Comparison of ENCODE assay signal across 21 cellular contexts in genomic region chr5:178225174-178225573, GRCh38. TPM values are rescaled to one million over a fixed set of nuclear protein-coding genes. Genes with fewer than 3 reads are reported as not detected.
DNase-seq lines count a peak whose midpoint lies in the region; ATAC-seq, FAIRE-seq and TF ChIP-seq lines count a peak whose summit lies in the region.
"Had no signal": no experiment of that assay in that cellular context is flagged by ENCODE, and none has a peak within 500 bp of the region (broad histone marks: within the 10 kb centered on the region; RNA-seq: fewer than 3 reads in every experiment).

No MANE protein-coding gene starts in this region.

- H3K14ac ChIP-seq in H1 (ENCODE audit: insufficient read length) = no peak overlapping the region

- H2AFZ ChIP-seq in H1 (ENCODE audit: low read length) = no peak overlapping the region

- no peak overlapping the region for H3K4me3 ChIP-seq in heart right ventricle
- H3K4me3 ChIP-seq in H1 (ENCODE audit: extremely low read depth in 1 of 4, insufficient read depth in 2 of 4, low read depth in 3 of 4, low read length in 4 of 4) = no peak overlapping the region
- no peak overlapping the region for H3K4me3 ChIP-seq in mucosa of rectum (ENCODE audit: low read length in 2 of 2)
- no peak overlapping the region for H3K4me3 ChIP-seq in HAP-1

- H4K8ac ChIP-seq in H1 (ENCODE audit: extremely low read depth, insufficient read depth, low read length) = no peak overlapping the region

- no peak for TF ChIP-seq EP300 in H1 (IDR thresholded peaks at IDR 0.05; ENCODE audit: borderline replicate concordance in 1 of 2, low read depth in 2 of 2, low read length in 2 of 2)

- H3K18ac ChIP-seq in H1 (ENCODE audit: extremely low read depth, low read length) = no peak overlapping the region

- intact Hi-C loops in left ventricle myocardium superior (cut with micrococcal nuclease) = no loop called here
- intact Hi-C loops in heart right ventricle (cut with DNase I) = no loop called here

- no peak overlapping the region for H3K23ac ChIP-seq in H1 (ENCODE audit: insufficient read length)

- WGBS in heart right ventricle, 2 donors = 92% methylated on average over 6 of the region's 6 CpGs
- WGBS in H1 (ENCODE audit: extremely low coverage in 1 of 2, insufficient coverage in 1 of 2, insufficient read length in 1 of 2, insufficient replicate concordance in 2 of 2, low coverage in 1 of 2, low lambda C conversion rate in 2 of 2, missing lambda C conversion rate in 1 of 2), 2 experiments = 91% methylated on average over 6 of the region's 6 CpGs; no CpG with 5 or more reads in 1 of the 2 experiments

- H4K5ac ChIP-seq in H1 (ENCODE audit: insufficient read length, low read depth, low read length) = no peak overlapping the region

- peaks cover 0 to 21% (median 4%) of the 10 kb centered on the region in 9 donors for H3K4me1 ChIP-seq in heart right ventricle
- H3K4me1 ChIP-seq in H1 (replicated peaks in 1 of 4; ENCODE audit: control insufficient read depth in 3 of 4, insufficient read depth in 4 of 4, low read length in 3 of 4) = peaks cover 0 to 15% (median 9%) of the 10 kb centered on the region in 4 experiments; a peak in 6 of 7 replicates
- peaks cover 33 to 38% of the 10 kb centered on the region in 2 donors for H3K4me1 ChIP-seq in mucosa of rectum (ENCODE audit: control insufficient read depth in 2 of 2, insufficient read depth in 2 of 2, low read length in 2 of 2)
- H3K4me1 ChIP-seq in HAP-1 = no peaks in the 10 kb centered on the region

- H2BK5ac ChIP-seq in H1 (ENCODE audit: low read depth, low read length) = no peak overlapping the region

- H3K27ac ChIP-seq in heart right ventricle (no peak overlapping the region), H1 (ENCODE audit: low read depth, low read length) (no peak overlapping the region), mucosa of rectum (ENCODE audit: low read depth in 2 of 2, low read length in 2 of 2) (peak overlapping the region; percentile 4 to 91)
- H3K27ac ChIP-seq: C4-2B had no signal

- no peak overlapping the region for H2AK5ac ChIP-seq in H1 (ENCODE audit: low read depth, low read length)

- H3K79me1 ChIP-seq in H1 (ENCODE audit: low read depth, low read length) = no peaks in the 10 kb centered on the region; the same call in 1 of the 2 replicates

- H3K9me3 ChIP-seq in heart right ventricle = no peaks in the 10 kb centered on the region
- no peaks in the 10 kb centered on the region for H3K9me3 ChIP-seq in H1 (ENCODE audit: insufficient read depth in 2 of 2, low read depth in 1 of 2, low read length in 1 of 2)
- H3K9me3 ChIP-seq in mucosa of rectum (ENCODE audit: control insufficient read depth in 2 of 2, low read length in 2 of 2) = no peaks in the 10 kb centered on the region
- H3K9me3 ChIP-seq in HAP-1 = no peaks in the 10 kb centered on the region
- H3K9me3 ChIP-seq: SK-N-SH had no signal

- H3K79me2 ChIP-seq in H1 (ENCODE audit: control insufficient read depth in 1 of 2, insufficient read depth in 2 of 2, low read length in 2 of 2) = no peaks in the 10 kb centered on the region

- no peak overlapping the region for H2BK15ac ChIP-seq in H1 (ENCODE audit: low read length)

- no peak for TF ChIP-seq RAD21 in H1 (IDR thresholded peaks at IDR 0.05 in 1 of 2, conservative IDR thresholded peaks at IDR 0.05 in 1 of 2; ENCODE audit: low read depth in 2 of 2, low read length in 2 of 2)

- H3K9ac ChIP-seq in H1 (replicated peaks in 1 of 4; ENCODE audit: extremely low read depth in 1 of 4, low read depth in 3 of 4, low read length in 3 of 4) = no peak overlapping the region
- H3K9ac ChIP-seq in mucosa of rectum (ENCODE audit: low read depth in 1 of 2, low read length in 2 of 2) = peak overlapping the region in 1 of 2 donors; percentile 52
- H3K9ac ChIP-seq: SK-N-SH had no signal

- TF ChIP-seq CTCF in heart right ventricle (IDR thresholded peaks at IDR 0.05) = no peak
- no peak for TF ChIP-seq CTCF in H1 (IDR thresholded peaks at IDR 0.05; ENCODE audit: control extremely low read depth in 1 of 3, insufficient read depth in 1 of 3, low read depth in 1 of 3, low read length in 3 of 3)

- TF ChIP-seq POLR2A in H1 (IDR thresholded peaks at IDR 0.05; ENCODE audit: control extremely low read depth in 1 of 2, low read depth in 2 of 2, low read length in 2 of 2) = no peak

- in situ Hi-C loops in HAP-1 (cut with MboI; ENCODE audit: low sequenced_read_pairs) = no loop called here

- DNase-seq in left ventricle myocardium superior = peak; percentile 18
- DNase-seq in heart right ventricle = no peak
- no peak for DNase-seq in H1 (ENCODE audit: low read depth in 1 of 2, low spot score in 2 of 2)
- DNase-seq in cerebellum (ENCODE audit: low spot score) = no peak
- no peak for DNase-seq in HT-29 (ENCODE audit: low spot score)
- DNase-seq in HAP-1 (ENCODE audit: low spot score in 2 of 2) = no peak
- DNase-seq: DMS53, HCEC 1CT, KG1, NCI-H1092, NCI-H1436 treated with DMSO at 0.1 percent for 48 hours, NCI-H1930, NCI-H226, NCI-H510A treated with DMSO at 0.1 percent for 48 hours, NCI-H748 treated with DMSO at 0.1 percent for 48 hours, SIG-M5, SK-N-SH had no signal

- H3K56ac ChIP-seq in H1 (replicated peaks; ENCODE audit: insufficient read length, low read depth, low read length) = no peak overlapping the region

- H4K20me1 ChIP-seq in H1 (replicated peaks in 1 of 2; ENCODE audit: control insufficient read depth in 1 of 2, insufficient read depth in 2 of 2, low read length in 2 of 2) = peaks cover 0 to 21% of the 10 kb centered on the region in 2 experiments

- H3K4me2 ChIP-seq in H1 (ENCODE audit: insufficient read depth in 1 of 2, low read depth in 2 of 2, low read length in 2 of 2) = no peak overlapping the region
- H3K4me2 ChIP-seq: SK-N-SH had no signal

- no peak overlapping the region for H2BK120ac ChIP-seq in H1 (replicated peaks; ENCODE audit: low read depth, low read length)

- H3K23me2 ChIP-seq in H1 (ENCODE audit: low read depth, low read length) = no peaks in the 10 kb centered on the region

- no peak overlapping the region for H2BK12ac ChIP-seq in H1 (ENCODE audit: low read depth, low read length)

- no peak for ATAC-seq in left ventricle myocardium superior
- ATAC-seq in heart right ventricle = no peak

- CTCF ChIA-PET in H1 (lab: Charles Lee; ENCODE audit: partially characterized antibody) = interaction anchor here (0.7 to 1.8 kb wide), 2 partner anchors 11 to 14 kb away, joined by 3 to 7 read pairs; no protein-coding TSS in a partner anchor

- H4K91ac ChIP-seq in H1 (replicated peaks; ENCODE audit: insufficient read length, low read length) = no peak overlapping the region

- peaks cover 0 to 99% (median 17%) of the 10 kb centered on the region in 9 donors for H3K36me3 ChIP-seq in heart right ventricle
- peaks cover 5 to 44% (median 20%) of the 10 kb centered on the region in 4 experiments; a peak in 7 of 8 replicates for H3K36me3 ChIP-seq in H1 (ENCODE audit: control insufficient read depth in 2 of 4, insufficient read depth in 4 of 4, low read length in 3 of 4)
- peaks cover 48 to 71% of the 10 kb centered on the region in 2 donors for H3K36me3 ChIP-seq in mucosa of rectum (ENCODE audit: control insufficient read depth in 2 of 2, insufficient read depth in 2 of 2, low read length in 2 of 2)
- H3K36me3 ChIP-seq in HAP-1 (replicated peaks) = peaks cover 87% of the 10 kb centered on the region

- no peak overlapping the region for H2BK20ac ChIP-seq in H1 (ENCODE audit: low read length)

- FAIRE-seq in H1 (lab: Jason Lieb, UNC) = no peak
- FAIRE-seq: A204.1, D721Med had no signal

- H3K27me3 ChIP-seq in heart right ventricle (no peaks in the 10 kb centered on the region), H1 (replicated peaks in 1 of 4; ENCODE audit: control insufficient read depth in 3 of 4, extremely low read depth in 1 of 4, insufficient read depth in 3 of 4, low read length in 3 of 4) (no peaks in the 10 kb centered on the region), mucosa of rectum (ENCODE audit: control insufficient read depth in 2 of 2, insufficient read depth in 2 of 2, low read length in 2 of 2) (no peaks in the 10 kb centered on the region), HAP-1 (ENCODE audit: low read depth) (no peaks in the 10 kb centered on the region)

- H3K4ac ChIP-seq in H1 (replicated peaks; ENCODE audit: insufficient read length, low read depth, low read length) = peak overlapping the region; percentile 15

- POLR2A ChIA-PET in H1 (lab: Charles Lee; ENCODE audit: partially characterized antibody) = interaction anchor here (1.8 to 21.6 kb wide), 3 partner anchors 8 to 44 kb away, joined by 9 to 507 read pairs (median 18); partner anchors contain the start of genes HNRNPAB and PHYKPL

RNA-seq across cellular contexts. Expression of gene PHYKPL, which starts 7.4 kb away (rescaled TPM):
- 40.7 TPM for total RNA-seq in left ventricle myocardium superior
- 10 to 100 TPM; 30.5 to 50.6 (median 37.3) TPM for total RNA-seq in heart right ventricle
- polyA plus RNA-seq in heart right ventricle = 10 to 100 TPM; 24.8 to 59.8 TPM
- 29.5 and 32.1 TPM in 2 replicates for total RNA-seq in H1 (2021; fragmentation: NEBNext Ultra II Directional; extraction: Animal tissue kit (Norgen Biotek cat#: 25700))
- 25.1 and 33.4 TPM in 2 replicates for polyA plus RNA-seq in H1 (2011; rRNA removed)
- 35.7 TPM for polyA plus RNA-seq in H1 (2011; cell fraction: cytosol; rRNA removed)
- 106 TPM for polyA plus RNA-seq in H1 (2011; cell fraction: nucleus; rRNA removed)
- polyA plus RNA-seq in H1 (2012, experiment 1 of 2) = 22.0 to 26.7 TPM (median 22.5 TPM) in 4 replicates
- 9.1 TPM for polyA plus RNA-seq in H1 (2012, experiment 2 of 2)
- polyA plus RNA-seq in H1 (2013, experiment 1 of 2) = 10.9 TPM
- polyA plus RNA-seq in H1 (2013, experiment 2 of 2) = 7.7 TPM
- polyA minus RNA-seq in H1 (2011; rRNA and poly(A)+ RNA removed) = 44.1 and 62.2 TPM in 2 replicates
- polyA minus RNA-seq in H1 (2011; cell fraction: cytosol; rRNA and poly(A)+ RNA removed) = 25.1 TPM
- 91.2 TPM for polyA minus RNA-seq in H1 (2011; cell fraction: nucleus; rRNA and poly(A)+ RNA removed)
- 32.4 TPM for total RNA-seq in cerebellum
- 46.0 and 59.0 TPM in 2 replicates for total RNA-seq in HT-29 (2014; rRNA removed; shearing (Covaris generic))

RNA-seq across cellular contexts. Expression of gene HNRNPAB, which starts 20.8 kb away (rescaled TPM):
- total RNA-seq in left ventricle myocardium superior (82.8 TPM), heart right ventricle (100 to 1,000 TPM in 2 of 10 donors, 10 to 100 TPM in 8; 70.8 to 132 (median 81.4) TPM), cerebellum (37.9 TPM)
- polyA plus RNA-seq in heart right ventricle (100 to 1,000 TPM in 1 of 2 donors, 10 to 100 TPM in 1; 84.6 to 140 TPM), H1 (2011; rRNA removed) (350 and 373 TPM in 2 replicates)
- 556 and 563 TPM in 2 replicates for total RNA-seq in H1 (2021; fragmentation: NEBNext Ultra II Directional; extraction: Animal tissue kit (Norgen Biotek cat#: 25700))
- polyA plus RNA-seq in H1 (2011; cell fraction: cytosol; rRNA removed) = 393 TPM
- polyA plus RNA-seq in H1 (2011; cell fraction: nucleus; rRNA removed) = 141 TPM
- 386 to 417 TPM (median 389 TPM) in 4 replicates for polyA plus RNA-seq in H1 (2012, experiment 1 of 2)
- polyA plus RNA-seq in H1 (2012, experiment 2 of 2) = 229 TPM
- polyA plus RNA-seq in H1 (2013, experiment 1 of 2) = 302 TPM
- 299 TPM for polyA plus RNA-seq in H1 (2013, experiment 2 of 2)
- 74.5 and 90.5 TPM in 2 replicates for polyA minus RNA-seq in H1 (2011; rRNA and poly(A)+ RNA removed)
- polyA minus RNA-seq in H1 (2011; cell fraction: cytosol; rRNA and poly(A)+ RNA removed) = 107 TPM
- 87.5 TPM for polyA minus RNA-seq in H1 (2011; cell fraction: nucleus; rRNA and poly(A)+ RNA removed)
- 212 and 225 TPM in 2 replicates for total RNA-seq in HT-29 (2014; rRNA removed; shearing (Covaris generic))

RNA-seq across cellular contexts. Expression of gene GMCL2, which starts 38.0 kb away (rescaled TPM):
- total RNA-seq in left ventricle myocardium superior (not detected), heart right ventricle (not detected), cerebellum (not detected)
- polyA plus RNA-seq in heart right ventricle (not detected), H1 (2011; rRNA removed) (not detected in 2 replicates)
- 0.13 TPM in 1 of 2 replicates, not detected in the other for total RNA-seq in H1 (2021; fragmentation: NEBNext Ultra II Directional; extraction: Animal tissue kit (Norgen Biotek cat#: 25700))
- not detected for polyA plus RNA-seq in H1 (2011; cell fraction: cytosol; rRNA removed)
- polyA plus RNA-seq in H1 (2011; cell fraction: nucleus; rRNA removed) = 0.06 TPM
- not detected in 4 replicates for polyA plus RNA-seq in H1 (2012, experiment 1 of 2)
- polyA plus RNA-seq in H1 (2012, experiment 2 of 2) = not detected
- not detected for polyA plus RNA-seq in H1 (2013, experiment 1 of 2)
- polyA plus RNA-seq in H1 (2013, experiment 2 of 2) = not detected
- polyA minus RNA-seq in H1 (2011; rRNA and poly(A)+ RNA removed) = not detected in 2 replicates
- polyA minus RNA-seq in H1 (2011; cell fraction: cytosol; rRNA and poly(A)+ RNA removed) = not detected
- not detected for polyA minus RNA-seq in H1 (2011; cell fraction: nucleus; rRNA and poly(A)+ RNA removed)
- not detected in 2 replicates for total RNA-seq in HT-29 (2014; rRNA removed; shearing (Covaris generic))
- polyA plus RNA-seq: SK-N-SH had no signal

Comparison
In these comparisons a context has a peak if more than half of its experiments do, and no peak if none do; other contexts are left out.
1. H3K27ac ChIP-seq: peak in mucosa of rectum (2 of 2); none in heart right ventricle (0 of 10) and H1 (single experiment).